Comparison of ENCODE assay signal across 1 cellular context in the genomic region with DNA sequence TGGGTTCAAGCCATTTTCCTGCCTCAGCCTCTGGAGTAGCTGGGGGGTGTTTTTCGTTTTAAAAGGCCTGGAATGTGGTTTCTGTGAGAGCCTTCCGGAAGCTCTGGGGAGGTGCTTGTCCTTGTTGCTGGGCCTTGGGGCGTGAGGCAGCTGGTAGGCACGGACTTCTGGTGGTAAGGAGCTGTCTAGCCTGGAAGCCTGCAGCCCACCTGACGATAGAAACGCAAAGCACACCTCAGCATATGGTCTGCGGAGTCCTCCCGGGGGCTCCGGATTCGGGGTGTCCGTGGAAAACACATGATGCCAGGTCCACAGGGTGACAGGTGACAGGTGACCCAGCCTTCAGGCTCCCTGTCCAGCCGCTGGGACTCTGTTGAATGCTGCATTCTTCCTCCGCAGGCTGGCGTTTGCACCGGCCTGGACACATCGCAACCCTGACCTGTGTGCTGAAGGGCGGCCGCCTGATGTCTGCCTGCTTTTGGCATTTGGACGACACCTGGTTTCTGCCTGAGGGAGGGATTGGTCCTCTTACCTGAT.
TF ChIP-seq lines count a peak whose summit lies in the region.

No MANE protein-coding gene starts in this region.

TF ChIP-seq in HEK293T, 16 proteins besides CTCF, POLR2A, EP300 and RAD21 (continued from another document):
- TF ChIP-seq BHLHE40 (IDR thresholded peaks at IDR 0.05; ENCODE audit: borderline replicate concordance) (no peak), CTBP1 (IDR thresholded peaks at IDR 0.05; ENCODE audit: borderline replicate concordance) (no peak)
